In genomic region chr10:60008816-60009215, GRCh38 we compare ENCODE assay signal across 18 cellular contexts.
DNase-seq lines count a peak whose midpoint lies in the region; ATAC-seq and TF ChIP-seq lines count a peak whose summit lies in the region.
"Had no signal": no experiment of that assay in that cellular context is flagged by ENCODE, and none has a peak within 500 bp of the region (broad histone marks: within the 10 kb centered on the region; RNA-seq: fewer than 3 reads in every experiment).

No MANE protein-coding gene starts in this region.

- POLR2A ChIA-PET in MCF 10A (lab: Yijun Ruan, JAX) = interaction anchor here (0.5 to 1.4 kb wide), 2 partner anchors 12 to 107 kb away, joined by 3 to 4 read pairs; no protein-coding TSS in a partner anchor
- POLR2A ChIA-PET in CD8-positive, alpha-beta T cell (lab: Charles Lee) = no interaction called here

- intact Hi-C loops in MCF 10A (cut with micrococcal nuclease) (no loop called here), breast epithelium (cut with DNase I; ENCODE audit: low total_unique reads) (no loop called here)
- intact Hi-C loops in CD8-positive, alpha-beta T cell (cut with DNase I, micrococcal nuclease) = no loop called here

- H3K9me3 Mint-ChIP-seq in MCF 10A (ENCODE audit: unreplicated experiment) = no peaks in the 10 kb centered on the region
- H3K9me3 Mint-ChIP-seq in CD8-positive, alpha-beta T cell = no peaks in the 10 kb centered on the region
- H3K9me3 Mint-ChIP-seq: HFFc6 had no signal

- no peaks in the 10 kb centered on the region for H3K36me3 ChIP-seq in breast epithelium
- no peaks in the 10 kb centered on the region for H3K36me3 ChIP-seq in CD8-positive, alpha-beta T cell (ENCODE audit: insufficient read depth, low read length)
- H3K36me3 ChIP-seq: BLaER1 treated with 17β-estradiol and CSF1 and Interleukin-3, amounts not matched to agents 10 nM and 100 nM had no signal

- H3K4me3 ChIP-seq in breast epithelium = no peak overlapping the region
- H3K4me3 ChIP-seq in CD8-positive, alpha-beta T cell (ENCODE audit: low read depth, low read length) = no peak overlapping the region
- H3K4me3 ChIP-seq: BLaER1 treated with 17β-estradiol and CSF1 and Interleukin-3, amounts not matched to agents 10 nM and 100 nM had no signal

- H3K4me1 Mint-ChIP-seq in MCF 10A (ENCODE audit: insufficient read depth, unreplicated experiment) = peaks cover 18% of the 10 kb centered on the region
- H3K4me1 Mint-ChIP-seq in CD8-positive, alpha-beta T cell (ENCODE audit: low read depth) = no peaks in the 10 kb centered on the region

- BruUV-seq in MCF 10A (replicated peaks; lab: Mats Ljungman, UMichigan) = no TSS peak

- ATAC-seq in foreskin keratinocyte = peak; percentile 95
- no peak for ATAC-seq in CD8-positive, alpha-beta T cell
- no peak for ATAC-seq in HG02798 (IDR thresholded peaks at IDR 0.05; ENCODE audit: poor library complexity, unreplicated experiment)

- DNase-seq in MCF 10A (ENCODE audit: unreplicated experiment) = peak; percentile 17
- no peak for DNase-seq in breast epithelium (ENCODE audit: low spot score in 2 of 2)
- DNase-seq in amniotic epithelial cell (ENCODE audit: low read depth) = peak; percentile 52
- DNase-seq in foreskin keratinocyte = peak; percentile 41 to 65
- DNase-seq in CD8-positive, alpha-beta T cell = no peak
- no peak for DNase-seq in kidney tubule cell (ENCODE audit: low spot score)
- DNase-seq in NCI-H526 treated with DMSO at 0.1 percent for 48 hours (lab: John Stamatoyannopoulos, UW) = no peak
- DNase-seq: HFFc6; MM.1S; NCI-H1105; NCI-H1694 treated with DMSO at 0.1 percent for 48 hours; NCI-H2107; NCI-H2227 treated with DMSO at 0.1 percent for 48 hours; NCI-H524 treated with DMSO at 0.1 percent for 48 hours; NK-92 treated with Interleukin-12 subunit alpha and Interleukin-12 subunit beta, amount 100 ng/mL, for 24 hours had no signal

- no peaks in the 10 kb centered on the region for H3K36me3 Mint-ChIP-seq in MCF 10A (ENCODE audit: insufficient read depth, unreplicated experiment)
- H3K36me3 Mint-ChIP-seq in CD8-positive, alpha-beta T cell = no peaks in the 10 kb centered on the region

- TF ChIP-seq CTCF in MCF 10A (IDR thresholded peaks at IDR 0.05; ENCODE audit: unreplicated experiment) (no peak), breast epithelium (IDR thresholded peaks at IDR 0.05) (no peak), foreskin keratinocyte (conservative IDR thresholded peaks at IDR 0.05) (peak; percentile 66)
- no peak for TF ChIP-seq CTCF in CD8-positive, alpha-beta T cell (IDR thresholded peaks at IDR 0.05)

- H3K4me1 ChIP-seq in breast epithelium (no peaks in the 10 kb centered on the region), foreskin keratinocyte (peaks cover 4% of the 10 kb centered on the region)
- no peaks in the 10 kb centered on the region for H3K4me1 ChIP-seq in CD8-positive, alpha-beta T cell (ENCODE audit: insufficient read depth, low read length)
- H3K4me1 ChIP-seq: BLaER1 treated with 17β-estradiol and CSF1 and Interleukin-3, amounts not matched to agents 10 nM and 100 nM had no signal

- H3K4me3 Mint-ChIP-seq in MCF 10A (ENCODE audit: unreplicated experiment) = no peak overlapping the region
- H3K4me3 Mint-ChIP-seq in CD8-positive, alpha-beta T cell = no peak overlapping the region
- H3K4me3 Mint-ChIP-seq: HFFc6 had no signal

- H3K27ac Mint-ChIP-seq in MCF 10A (ENCODE audit: low read depth, unreplicated experiment) = no peak overlapping the region
- H3K27ac Mint-ChIP-seq in CD8-positive, alpha-beta T cell = no peak overlapping the region
- H3K27ac Mint-ChIP-seq: HFFc6 had no signal

- H3K9me3 ChIP-seq in breast epithelium = no peaks in the 10 kb centered on the region
- H3K9me3 ChIP-seq in CD8-positive, alpha-beta T cell (ENCODE audit: low read length) = no peaks in the 10 kb centered on the region
- H3K9me3 ChIP-seq: BLaER1 treated with 17β-estradiol and CSF1 and Interleukin-3, amounts not matched to agents 10 nM and 100 nM had no signal

- TF ChIP-seq POLR2A in breast epithelium (IDR thresholded peaks at IDR 0.05) = no peak

- CTCF ChIA-PET in MCF 10A (lab: Yijun Ruan, JAX) = interaction anchor here (1.0 kb wide), 1 partner anchor 17 kb away, joined by 6 read pairs; no protein-coding TSS in a partner anchor
- CTCF ChIA-PET in CD8-positive, alpha-beta T cell (lab: Charles Lee) = no interaction called here

- H3K27me3 ChIP-seq in breast epithelium (no peaks in the 10 kb centered on the region), foreskin keratinocyte (no peaks in the 10 kb centered on the region)
- H3K27me3 ChIP-seq in CD8-positive, alpha-beta T cell (ENCODE audit: insufficient read depth, low read length) = no peaks in the 10 kb centered on the region
- H3K27me3 ChIP-seq: BLaER1 treated with 17β-estradiol and CSF1 and Interleukin-3, amounts not matched to agents 10 nM and 100 nM had no signal

- H3K27ac ChIP-seq in breast epithelium (no peak overlapping the region), foreskin keratinocyte (no peak overlapping the region)
- H3K27ac ChIP-seq in CD8-positive, alpha-beta T cell (ENCODE audit: low read depth, low read length) = no peak overlapping the region
- H3K27ac ChIP-seq: BLaER1 treated with 17β-estradiol and CSF1 and Interleukin-3, amounts not matched to agents 10 nM and 100 nM; RWPE1 had no signal

- H3K27me3 Mint-ChIP-seq in MCF 10A (ENCODE audit: insufficient read depth, unreplicated experiment) = no peaks in the 10 kb centered on the region
- peaks cover 2% of the 10 kb centered on the region for H3K27me3 Mint-ChIP-seq in CD8-positive, alpha-beta T cell (ENCODE audit: low read depth)

Comparison
In these comparisons a context has a peak if more than half of its experiments do, and no peak if none do; other contexts are left out.
1. DNase-seq: peak in MCF 10A (single experiment), amniotic epithelial cell (single experiment) and foreskin keratinocyte (2 of 2); none in breast epithelium (0 of 2), CD8-positive, alpha-beta T cell (0 of 7), kidney tubule cell (single experiment) and NCI-H526 treated with DMSO at 0.1 percent for 48 hours (single experiment).